In genomic region chr19:18340237-18340989, GRCh38 we compare ENCODE assay signal across 1 cellular context.
TF ChIP-seq lines count a peak whose summit lies in the region.

A gene with protein sequence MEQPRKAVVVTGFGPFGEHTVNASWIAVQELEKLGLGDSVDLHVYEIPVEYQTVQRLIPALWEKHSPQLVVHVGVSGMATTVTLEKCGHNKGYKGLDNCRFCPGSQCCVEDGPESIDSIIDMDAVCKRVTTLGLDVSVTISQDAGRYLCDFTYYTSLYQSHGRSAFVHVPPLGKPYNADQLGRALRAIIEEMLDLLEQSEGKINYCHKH (plus strand): TSS chr19:18340598. CDS start chr19:18340682, 84 bp downstream.

TF ChIP-seq in WTC11, 78 proteins besides CTCF, POLR2A, EP300 and RAD21 (continued from another document):
- TF ChIP-seq ARID4B (CRISPR knock-in tag; IDR thresholded peaks at IDR 0.05; ENCODE audit: borderline replicate concordance): 0 out of 2 replicates have a peak, but pooled peaks have one; percentile 2
- TF ChIP-seq GRHL2 (CRISPR knock-in tag; IDR thresholded peaks at IDR 0.05; ENCODE audit: insufficient replicate concordance, severe bottlenecking): no peak
- TF ChIP-seq KAT7 (CRISPR knock-in tag; IDR thresholded peaks at IDR 0.05; ENCODE audit: borderline replicate concordance): peak; percentile 29; the same call in 1 of the 2 replicates
- peak; percentile 95 for TF ChIP-seq SP1 (CRISPR knock-in tag; conservative IDR thresholded peaks at IDR 0.05)
- 0 out of 2 replicates have a peak, but pooled peaks have one; percentile 52 for TF ChIP-seq HMGXB4 (CRISPR knock-in tag; IDR thresholded peaks at IDR 0.05)
- TF ChIP-seq PRDM15 (CRISPR knock-in tag; IDR thresholded peaks at IDR 0.05): no peak
- peak; percentile 61 for TF ChIP-seq ZNF121 (CRISPR knock-in tag; IDR thresholded peaks at IDR 0.05)
- 0 out of 2 replicates have a peak, but pooled peaks have one; percentile 5 for TF ChIP-seq ZNF396 (CRISPR knock-in tag; IDR thresholded peaks at IDR 0.05; ENCODE audit: borderline replicate concordance)
- 0 out of 2 replicates have a peak, but pooled peaks have one; percentile 64 for TF ChIP-seq ZNF416 (CRISPR knock-in tag; IDR thresholded peaks at IDR 0.05)
- peak; percentile 60; the same call in 1 of the 2 replicates for TF ChIP-seq E2F5 (CRISPR knock-in tag; IDR thresholded peaks at IDR 0.05)
- 0 out of 2 replicates have a peak, but pooled peaks have one; percentile 34 for TF ChIP-seq AR (CRISPR knock-in tag; IDR thresholded peaks at IDR 0.05)
- TF ChIP-seq SOX15 (CRISPR knock-in tag; IDR thresholded peaks at IDR 0.05): no peak
- TF ChIP-seq, protein P1, sequence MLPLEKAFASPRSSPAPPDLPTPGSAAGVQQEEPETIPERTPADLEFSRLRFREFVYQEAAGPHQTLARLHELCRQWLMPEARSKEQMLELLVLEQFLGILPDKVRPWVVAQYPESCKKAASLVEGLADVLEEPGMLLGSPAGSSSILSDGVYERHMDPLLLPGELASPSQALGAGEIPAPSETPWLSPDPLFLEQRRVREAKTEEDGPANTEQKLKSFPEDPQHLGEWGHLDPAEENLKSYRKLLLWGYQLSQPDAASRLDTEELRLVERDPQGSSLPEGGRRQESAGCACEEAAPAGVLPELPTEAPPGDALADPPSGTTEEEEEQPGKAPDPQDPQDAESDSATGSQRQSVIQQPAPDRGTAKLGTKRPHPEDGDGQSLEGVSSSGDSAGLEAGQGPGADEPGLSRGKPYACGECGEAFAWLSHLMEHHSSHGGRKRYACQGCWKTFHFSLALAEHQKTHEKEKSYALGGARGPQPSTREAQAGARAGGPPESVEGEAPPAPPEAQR (CRISPR knock-in tag; IDR thresholded peaks at IDR 0.05): 0 out of 2 replicates have a peak, but pooled peaks have one; percentile 44
